ENCODE assay signal across 17 cellular contexts in genomic region chr22:23536821-23537345, GRCh38. TPM values are rescaled to one million over a fixed set of nuclear protein-coding genes. Genes with fewer than 3 reads are reported as not detected.
DNase-seq lines count a peak whose midpoint lies in the region; ATAC-seq and TF ChIP-seq lines count a peak whose summit lies in the region.
"Had no signal": no experiment of that assay in that cellular context is flagged by ENCODE, and none has a peak within 500 bp of the region (broad histone marks: within the 10 kb centered on the region; RNA-seq: fewer than 3 reads in every experiment).

No MANE protein-coding gene starts in this region.

- peak overlapping the region; percentile 49 to 66 for H2BK12ac ChIP-seq in mesenchymal stem cell (ENCODE audit: low read length in 2 of 2)

- H3K23ac ChIP-seq in mesenchymal stem cell (ENCODE audit: low read length in 2 of 2), result no peak overlapping the region

- POLR2A ChIA-PET in WTC11 (lab: Charles Lee), result no interaction called here

- H3K4me2 ChIP-seq in mesenchymal stem cell (ENCODE audit: low read length, poor library complexity, severe bottlenecking), result no peak overlapping the region

- peak overlapping the region; percentile 74 for H2BK120ac ChIP-seq in mesenchymal stem cell (ENCODE audit: low read depth, low read length)

- no peak overlapping the region for H2AFZ ChIP-seq in mesenchymal stem cell (ENCODE audit: low read depth, low read length)

- WGBS in mesenchymal stem cell, result 51% methylated on average over 16 of the region's 17 CpGs
- WGBS in transverse colon (ENCODE audit: low coverage in 1 of 2), 2 donors, result 84 to 88% methylated on average over 15 to 17 of the region's 17 CpGs

- H3K4me3 ChIP-seq in mesenchymal stem cell (ENCODE audit: insufficient read depth in 1 of 2, low read depth in 1 of 2, low read length in 2 of 2), result no peak overlapping the region
- no peak overlapping the region for H3K4me3 ChIP-seq in transverse colon

- TF ChIP-seq CTCF in WTC11 (IDR thresholded peaks at IDR 0.05) (no peak), transverse colon (IDR thresholded peaks at IDR 0.05) (no peak)

- no peak for TF ChIP-seq EP300 in transverse colon (IDR thresholded peaks at IDR 0.05; ENCODE audit: low read depth)

- DNase-seq in activated CD8-positive, alpha-beta memory T cell treated with anti-CD3 and anti-CD28 coated beads, Interleukin-2, amount 50 U/mL, for 4 hours, result peak; percentile 4
- DNase-seq in activated CD8-positive, alpha-beta memory T cell treated with anti-CD3 and anti-CD28 coated beads for 24 hours, result no peak
- DNase-seq in WTC11 (ENCODE audit: low spot score) (no peak), mesenchymal stem cell (no peak), transverse colon (no peak), NCI-H226 (no peak), HCEC 1CT (no peak)
- DNase-seq in stimulated activated CD4-positive, alpha-beta T cell treated with anti-CD3 and anti-CD28 coated beads, Interleukin-4, amount 100 ng/mL, for 1 hour, result no peak
- DNase-seq: activated CD4-positive, alpha-beta T cell treated with anti-CD3 and anti-CD28 coated beads for 36 hours; activated T-cell treated with anti-CD3 and anti-CD28 coated beads, Interleukin-2, amount 50 U/mL, for 24 hours; NCI-H2171; substantia nigra had no signal

- H2BK5ac ChIP-seq in mesenchymal stem cell (ENCODE audit: low read depth, low read length, poor library complexity, severe bottlenecking), result no peak overlapping the region

- TF ChIP-seq POLR2A in transverse colon (IDR thresholded peaks at IDR 0.05), result no peak

- H3K18ac ChIP-seq in mesenchymal stem cell (ENCODE audit: low read depth in 1 of 2, low read length in 2 of 2), result peak overlapping the region in 1 of 2 experiments; percentile 88

- no peaks in the 10 kb centered on the region for H3K79me1 ChIP-seq in mesenchymal stem cell (replicated peaks; ENCODE audit: low read length, poor library complexity, severe bottlenecking)

- no peaks in the 10 kb centered on the region for H3K36me3 Mint-ChIP-seq in WTC11

- H3K4ac ChIP-seq in mesenchymal stem cell (ENCODE audit: low read depth in 1 of 2, low read length in 2 of 2), result no peak overlapping the region

- H3K27me3 Mint-ChIP-seq in WTC11 (ENCODE audit: low read depth), result peaks cover 25% of the 10 kb centered on the region
- H3K27me3 Mint-ChIP-seq: activated CD4-positive, alpha-beta T cell treated with anti-CD3 and anti-CD28 coated beads for 36 hours had no signal

- H3K9me3 ChIP-seq in mesenchymal stem cell (ENCODE audit: control insufficient read depth, low read length), result no peaks in the 10 kb centered on the region
- no peaks in the 10 kb centered on the region for H3K9me3 ChIP-seq in transverse colon

- H3K27me3 ChIP-seq in mesenchymal stem cell (ENCODE audit: control insufficient read depth in 1 of 2, insufficient read depth in 1 of 2, low read length in 2 of 2), result peaks cover 39 to 42% of the 10 kb centered on the region in 2 experiments
- H3K27me3 ChIP-seq in transverse colon, result no peaks in the 10 kb centered on the region

- in situ Hi-C loops in transverse colon (cut with MboI; ENCODE audit: low pct_ligation_motif_present in 1 of 4, low pct_unique_long_range_greater_than_20kb in 1 of 4, low sequenced_read_pairs in 3 of 4), result loop anchor here in 1 of 4 donors (25.0 kb wide), 2 partner anchors 225 to 300 kb away; partner anchors contain the start of gene DERL3

- peak overlapping the region; percentile 99 for H3K27ac Mint-ChIP-seq in WTC11
- H3K27ac Mint-ChIP-seq: activated CD4-positive, alpha-beta T cell treated with anti-CD3 and anti-CD28 coated beads for 36 hours; activated T-cell treated with anti-CD3 and anti-CD28 coated beads, Interleukin-2, amount 50 U/mL, for 24 hours had no signal

- peaks cover 71% of the 10 kb centered on the region for H3K4me1 Mint-ChIP-seq in WTC11

- no peaks in the 10 kb centered on the region for H3K9me3 Mint-ChIP-seq in WTC11
- H3K9me3 Mint-ChIP-seq: activated T-cell treated with anti-CD3 and anti-CD28 coated beads, Interleukin-2, amount 50 U/mL, for 24 hours had no signal

- peak overlapping the region; percentile 83 for H4K91ac ChIP-seq in mesenchymal stem cell (ENCODE audit: low read length)

- intact Hi-C loops in transverse colon (cut with DNase I; ENCODE audit: low total_unique reads), result no loop called here

- ATAC-seq in WTC11, result no peak
- ATAC-seq: activated CD4-positive, alpha-beta T cell treated with anti-CD3 and anti-CD28 coated beads for 36 hours had no signal

- H3K4me1 ChIP-seq in mesenchymal stem cell (ENCODE audit: control insufficient read depth, insufficient read depth, low read depth, low read length) (no peaks in the 10 kb centered on the region), transverse colon (peaks cover 9 to 62% (median 30%) of the 10 kb centered on the region in 4 donors)

- H3K4me3 Mint-ChIP-seq in WTC11, result peak overlapping the region; percentile 55
- H3K4me3 Mint-ChIP-seq: activated CD4-positive, alpha-beta T cell treated with anti-CD3 and anti-CD28 coated beads for 36 hours; activated T-cell treated with anti-CD3 and anti-CD28 coated beads, Interleukin-2, amount 50 U/mL, for 24 hours had no signal

- no peak overlapping the region for H4K8ac ChIP-seq in mesenchymal stem cell (ENCODE audit: low read length)

- H2BK15ac ChIP-seq in mesenchymal stem cell (ENCODE audit: low read depth, poor library complexity, severe bottlenecking), result peak overlapping the region; percentile 78

- H3K14ac ChIP-seq in mesenchymal stem cell (ENCODE audit: low read length in 2 of 2), result no peak overlapping the region

- CTCF ChIA-PET in WTC11 (lab: Charles Lee), result interaction anchor here (3.0 kb wide), 1 partner anchor 54 kb away, joined by 15 read pairs; no protein-coding TSS in a partner anchor

- no peak overlapping the region for H3K9ac ChIP-seq in mesenchymal stem cell (ENCODE audit: low read length)

- no peak overlapping the region for H2AK5ac ChIP-seq in mesenchymal stem cell (ENCODE audit: low read length, severe bottlenecking)

- no peaks in the 10 kb centered on the region for H3K36me3 ChIP-seq in mesenchymal stem cell (ENCODE audit: control insufficient read depth in 1 of 2, insufficient read depth in 2 of 2, low read depth in 1 of 2, low read length in 2 of 2)
- no peaks in the 10 kb centered on the region for H3K36me3 ChIP-seq in transverse colon

- H3K27ac ChIP-seq in mesenchymal stem cell (ENCODE audit: low read length, poor library complexity, severe bottlenecking) (no peak overlapping the region), transverse colon (peak overlapping the region; percentile 41 to 81 (median 78))

TF ChIP-seq in WTC11, 78 proteins besides CTCF, POLR2A, EP300 and RAD21:
- no peak for TF ChIP-seq SMAD4 (CRISPR knock-in tag; IDR thresholded peaks at IDR 0.05)
- TF ChIP-seq, protein P1, sequence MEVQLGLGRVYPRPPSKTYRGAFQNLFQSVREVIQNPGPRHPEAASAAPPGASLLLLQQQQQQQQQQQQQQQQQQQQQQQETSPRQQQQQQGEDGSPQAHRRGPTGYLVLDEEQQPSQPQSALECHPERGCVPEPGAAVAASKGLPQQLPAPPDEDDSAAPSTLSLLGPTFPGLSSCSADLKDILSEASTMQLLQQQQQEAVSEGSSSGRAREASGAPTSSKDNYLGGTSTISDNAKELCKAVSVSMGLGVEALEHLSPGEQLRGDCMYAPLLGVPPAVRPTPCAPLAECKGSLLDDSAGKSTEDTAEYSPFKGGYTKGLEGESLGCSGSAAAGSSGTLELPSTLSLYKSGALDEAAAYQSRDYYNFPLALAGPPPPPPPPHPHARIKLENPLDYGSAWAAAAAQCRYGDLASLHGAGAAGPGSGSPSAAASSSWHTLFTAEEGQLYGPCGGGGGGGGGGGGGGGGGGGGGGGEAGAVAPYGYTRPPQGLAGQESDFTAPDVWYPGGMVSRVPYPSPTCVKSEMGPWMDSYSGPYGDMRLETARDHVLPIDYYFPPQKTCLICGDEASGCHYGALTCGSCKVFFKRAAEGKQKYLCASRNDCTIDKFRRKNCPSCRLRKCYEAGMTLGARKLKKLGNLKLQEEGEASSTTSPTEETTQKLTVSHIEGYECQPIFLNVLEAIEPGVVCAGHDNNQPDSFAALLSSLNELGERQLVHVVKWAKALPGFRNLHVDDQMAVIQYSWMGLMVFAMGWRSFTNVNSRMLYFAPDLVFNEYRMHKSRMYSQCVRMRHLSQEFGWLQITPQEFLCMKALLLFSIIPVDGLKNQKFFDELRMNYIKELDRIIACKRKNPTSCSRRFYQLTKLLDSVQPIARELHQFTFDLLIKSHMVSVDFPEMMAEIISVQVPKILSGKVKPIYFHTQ (CRISPR knock-in tag; IDR thresholded peaks at IDR 0.05), result no peak
- TF ChIP-seq FOXJ3 (CRISPR knock-in tag; IDR thresholded peaks at IDR 0.05; ENCODE audit: borderline replicate concordance), result no peak
- TF ChIP-seq ZNF263 (CRISPR knock-in tag; IDR thresholded peaks at IDR 0.05; ENCODE audit: low read depth), result no peak
- no peak for TF ChIP-seq ERG (CRISPR knock-in tag; IDR thresholded peaks at IDR 0.05)

RNA-seq across cellular contexts. Expression of gene IGLL1, which starts 43.2 kb away (rescaled TPM):
- total RNA-seq in WTC11 (2021), result not detected in 3 replicates
- polyA plus RNA-seq in mesenchymal stem cell (2013, experiment 1 of 2), result not detected
- not detected for polyA plus RNA-seq in mesenchymal stem cell (2013, experiment 2 of 2)
- total RNA-seq in transverse colon, result not detected
- total RNA-seq: activated CD4-positive, alpha-beta T cell treated with anti-CD3 and anti-CD28 coated beads for 36 hours; cerebellum; glomerular endothelial cell; HT-29; myocyte had no signal
- polyA plus RNA-seq: adipose tissue had no signal
